ENCODE assay signal across 1 cellular context in genomic region chr3:110419571-110419970, GRCh38.
TF ChIP-seq lines count a peak whose summit lies in the region.

No MANE protein-coding gene starts in this region.

TF ChIP-seq in SK-N-SH treated with all-trans-retinoic acid at 6 μM for 48 hours, 23 proteins besides CTCF, POLR2A, EP300 and RAD21 (continued from another document):
- no peak for TF ChIP-seq POU6F1 (CRISPR knock-in tag; IDR thresholded peaks at IDR 0.05; ENCODE audit: borderline replicate concordance, low read depth)
- no peak for TF ChIP-seq GLIS3 (CRISPR knock-in tag; IDR thresholded peaks at IDR 0.05)
